In genomic region chr1:145830810-145831209, GRCh38 we compare ENCODE assay signal across 1 cellular context. TPM values are rescaled to one million over a fixed set of nuclear protein-coding genes. Genes with fewer than 3 reads are reported as not detected.
"Had no signal": no experiment of that assay in that cellular context is flagged by ENCODE, and none has a peak within 500 bp of the region (broad histone marks: within the 10 kb centered on the region; RNA-seq: fewer than 3 reads in every experiment).

No MANE protein-coding gene starts in this region.

RNA-seq across cellular contexts. Expression of gene ANKRD35, which starts 54.9 kb away (rescaled TPM):
- total RNA-seq: mononuclear cell had no signal
